9 cellular contexts compared by ENCODE assay signal in genomic region chr21:44912506-44913412, GRCh38. TPM values are rescaled to one million over a fixed set of nuclear protein-coding genes. Genes with fewer than 3 reads are reported as not detected.
DNase-seq lines count a peak whose midpoint lies in the region; ATAC-seq, FAIRE-seq and TF ChIP-seq lines count a peak whose summit lies in the region.
"Not testable (repeated sequence)": the region's sequence is repeated elsewhere in the genome, so short reads cannot be mapped to it uniquely, and the experiment has no call there.
"Had no signal": no experiment of that assay in that cellular context is flagged by ENCODE, and none has a peak within 500 bp of the region (broad histone marks: within the 10 kb centered on the region; RNA-seq: fewer than 3 reads in every experiment).

No MANE protein-coding gene starts in this region.

- peak overlapping the region; percentile 87 to 100 (median 97) for H3K4me2 ChIP-seq in BLaER1 treated with 17β-estradiol and CSF1 and Interleukin-3, amounts not matched to agents 10 nM and 100 nM
- peak overlapping the region; percentile 78 for H3K4me2 ChIP-seq in Loucy (ENCODE audit: low read depth, low read length, poor library complexity, severe bottlenecking)
- not testable (repeated sequence) for H3K4me2 ChIP-seq in GM12878 (ENCODE audit: control insufficient read depth, insufficient read depth)

- peak overlapping the region; percentile 55 to 89 (median 80) for H3K27ac ChIP-seq in BLaER1 treated with 17β-estradiol and CSF1 and Interleukin-3, amounts not matched to agents 10 nM and 100 nM
- peak overlapping the region; percentile 62; the same call in 1 of the 2 replicates for H3K27ac ChIP-seq in GM12878 (ENCODE audit: control insufficient read depth, insufficient read depth)
- H3K27ac ChIP-seq in kidney (ENCODE audit: low read depth in 2 of 2, low read length in 2 of 2): peak overlapping the region; percentile 63 to 76
- peak overlapping the region; percentile 97 for H3K27ac ChIP-seq in thymus (ENCODE audit: low read depth)

- H3K4me3 ChIP-seq in BLaER1 treated with 17β-estradiol and CSF1 and Interleukin-3, amounts not matched to agents 10 nM and 100 nM: peak overlapping the region in 9 of 10 experiments; percentile 23 to 99 (median 32); a peak in 14 of 20 replicates
- H3K4me3 ChIP-seq in Loucy (ENCODE audit: low read length, poor library complexity, severe bottlenecking) (peak overlapping the region; percentile 58), thymus (ENCODE audit: low read length) (peak overlapping the region; percentile 37)
- not testable (repeated sequence) for H3K4me3 ChIP-seq in GM12878; kidney (ENCODE audit: low read length in 2 of 2)

- H3K9me2 ChIP-seq in Loucy (replicated peaks; ENCODE audit: low read depth, low read length): not testable (repeated sequence)

- not testable (repeated sequence) for FAIRE-seq in GM12878 (lab: Jason Lieb, UNC); kidney (lab: Jason Lieb, UNC)

- H3K9ac ChIP-seq in BLaER1 treated with 17β-estradiol and CSF1 and Interleukin-3, amounts not matched to agents 10 nM and 100 nM: peak overlapping the region; percentile 63 to 80 (median 72)
- H3K9ac ChIP-seq in Loucy (ENCODE audit: low read depth, low read length, poor library complexity, severe bottlenecking): peak overlapping the region; percentile 67
- not testable (repeated sequence) for H3K9ac ChIP-seq in GM12878 (ENCODE audit: control insufficient read depth, insufficient read depth, low read length); kidney (ENCODE audit: low read length in 2 of 2)

- H3K36me3 Mint-ChIP-seq in T-helper 1 cell treated with Interleukin-12 subunit alpha and Interleukin-12 subunit beta and Interleukin-4 antibody, amounts not matched to agents 30 μg/mL and 1 μg/mL, for 36 hours (ENCODE audit: low read depth): peaks cover 39% of the 10 kb centered on the region
- peaks cover 52% of the 10 kb centered on the region for H3K36me3 Mint-ChIP-seq in activated T-cell treated with anti-CD3 and anti-CD28 coated beads, Interleukin-2, amount 50 U/mL, for 24 hours (ENCODE audit: low read depth)
- peaks cover 0 to 30% (median 8%) of the 10 kb centered on the region in 3 donors for H3K36me3 Mint-ChIP-seq in naive thymus-derived CD8-positive, alpha-beta T cell

- not testable (repeated sequence) for H3K27me3 Mint-ChIP-seq in T-helper 1 cell treated with Interleukin-12 subunit alpha and Interleukin-12 subunit beta and Interleukin-4 antibody, amounts not matched to agents 30 μg/mL and 1 μg/mL, for 36 hours (ENCODE audit: low read depth); activated T-cell treated with anti-CD3 and anti-CD28 coated beads, Interleukin-2, amount 50 U/mL, for 24 hours; naive thymus-derived CD8-positive, alpha-beta T cell

- in situ Hi-C loops in GM12878 (cut with MboI): not testable (repeated sequence)

- CTCF ChIA-PET in GM12878 (lab: Yijun Ruan, JAX): interaction anchor here (1.2 to 1.3 kb wide), 2 partner anchors 19 to 21 kb away, joined by 3 to 5 read pairs; no protein-coding TSS in a partner anchor

- H3K79me2 ChIP-seq in Loucy (ENCODE audit: insufficient read depth, low read length) (peaks cover 55% of the 10 kb centered on the region), GM12878 (ENCODE audit: control insufficient read depth, insufficient read depth, low read length) (peaks cover 14% of the 10 kb centered on the region)

- peak overlapping the region; percentile 84 for H3K27ac Mint-ChIP-seq in T-helper 1 cell treated with Interleukin-12 subunit alpha and Interleukin-12 subunit beta and Interleukin-4 antibody, amounts not matched to agents 30 μg/mL and 1 μg/mL, for 36 hours
- peak overlapping the region; percentile 95 for H3K27ac Mint-ChIP-seq in activated T-cell treated with anti-CD3 and anti-CD28 coated beads, Interleukin-2, amount 50 U/mL, for 24 hours
- peak overlapping the region; percentile 93 to 98 (median 96) for H3K27ac Mint-ChIP-seq in naive thymus-derived CD8-positive, alpha-beta T cell

- RAD21 ChIA-PET in GM12878 (lab: Charles Lee; ENCODE audit: unreplicated experiment): interaction anchor here (1.7 kb wide), 1 partner anchor 15 kb away, joined by 9 read pairs; no protein-coding TSS in a partner anchor

- TF ChIP-seq EP300 in GM12878 (IDR thresholded peaks at IDR 0.05; ENCODE audit: borderline replicate concordance in 1 of 2, control insufficient read depth in 1 of 2, low read depth in 2 of 2, low read length in 2 of 2): not testable (repeated sequence)

- not testable (repeated sequence) for H3K27me3 ChIP-seq in BLaER1 treated with 17β-estradiol and CSF1 and Interleukin-3, amounts not matched to agents 10 nM and 100 nM; Loucy (ENCODE audit: insufficient read depth, low read length, poor library complexity, severe bottlenecking); GM12878 (replicated peaks in 1 of 2; ENCODE audit: control insufficient read depth in 2 of 2, insufficient read depth in 2 of 2, low read length in 1 of 2); thymus (ENCODE audit: control insufficient read depth, insufficient read depth)

- peak overlapping the region; percentile 99 for H3K4me3 Mint-ChIP-seq in T-helper 1 cell treated with Interleukin-12 subunit alpha and Interleukin-12 subunit beta and Interleukin-4 antibody, amounts not matched to agents 30 μg/mL and 1 μg/mL, for 36 hours
- H3K4me3 Mint-ChIP-seq in activated T-cell treated with anti-CD3 and anti-CD28 coated beads, Interleukin-2, amount 50 U/mL, for 24 hours: peak overlapping the region; percentile 73
- peak overlapping the region; percentile 64 to 95 (median 80) for H3K4me3 Mint-ChIP-seq in naive thymus-derived CD8-positive, alpha-beta T cell

- DNase-seq in activated T-cell treated with anti-CD3 and anti-CD28 coated beads, Interleukin-2, amount 50 U/mL, for 24 hours; GM12878 (ENCODE audit: low read depth, low spot score); naive thymus-derived CD8-positive, alpha-beta T cell: not testable (repeated sequence)
- DNase-seq in kidney: peak; percentile 71

- peaks cover 96 to 100% (median 98%) of the 10 kb centered on the region in 10 experiments for H3K4me1 ChIP-seq in BLaER1 treated with 17β-estradiol and CSF1 and Interleukin-3, amounts not matched to agents 10 nM and 100 nM
- H3K4me1 ChIP-seq in Loucy (ENCODE audit: insufficient read depth, low read length, poor library complexity, severe bottlenecking) (peaks cover 56% of the 10 kb centered on the region), GM12878 (ENCODE audit: control insufficient read depth, insufficient read depth, low read length) (peaks cover 36% of the 10 kb centered on the region), kidney (ENCODE audit: control insufficient read depth in 1 of 2, insufficient read depth in 1 of 2, low read depth in 1 of 2, low read length in 2 of 2) (peaks cover 17 to 23% of the 10 kb centered on the region in 2 donors), thymus (ENCODE audit: control insufficient read depth, insufficient read depth, low read length) (peaks cover 55% of the 10 kb centered on the region)

- H2AFZ ChIP-seq in Loucy (ENCODE audit: low read length); GM12878 (ENCODE audit: control insufficient read depth, low read depth, low read length): not testable (repeated sequence)

- not testable (repeated sequence) for BruUV-seq in GM12878 (replicated peaks; lab: Mats Ljungman, UMichigan)

- POLR2A ChIA-PET in GM12878 (lab: Charles Lee): interaction anchor here (1.5 kb wide), 1 partner anchor 39 kb away, joined by 4 read pairs; the partner anchor contains the start of gene PTTG1IP
- POLR2A ChIA-PET in naive thymus-derived CD8-positive, alpha-beta T cell (lab: Charles Lee): interaction anchor here (1.0 to 16.7 kb wide), 6 partner anchors 8 to 39 kb away, joined by 4 to 703 read pairs (median 16); partner anchors contain the start of genes ITGB2, PTTG1IP and SLX9

- ATAC-seq in GM12878; naive thymus-derived CD8-positive, alpha-beta T cell: not testable (repeated sequence)

- peaks cover 0 to 79% (median 45%) of the 10 kb centered on the region in 11 experiments; a peak in 18 of 22 replicates for H3K36me3 ChIP-seq in BLaER1 treated with 17β-estradiol and CSF1 and Interleukin-3, amounts not matched to agents 10 nM and 100 nM
- H3K36me3 ChIP-seq in Loucy (ENCODE audit: insufficient read depth, low read length); kidney (ENCODE audit: control insufficient read depth in 1 of 2, insufficient read depth in 2 of 2, low read length in 2 of 2): not testable (repeated sequence)
- H3K36me3 ChIP-seq in GM12878 (ENCODE audit: control insufficient read depth in 2 of 2, insufficient read depth in 2 of 2, low read length in 1 of 2): peaks cover 3 to 10% of the 10 kb centered on the region in 2 experiments; a peak in 3 of 4 replicates
- peaks cover 38% of the 10 kb centered on the region for H3K36me3 ChIP-seq in thymus (ENCODE audit: control insufficient read depth, insufficient read depth)

- intact Hi-C loops in GM12878 (cut with micrococcal nuclease; ENCODE audit: unreplicated experiment); kidney (cut with DNase I): not testable (repeated sequence)

- H3K9me3 ChIP-seq in BLaER1 treated with 17β-estradiol and CSF1 and Interleukin-3, amounts not matched to agents 10 nM and 100 nM (replicated peaks in 1 of 11); Loucy (ENCODE audit: insufficient read depth, low read depth, low read length); GM12878 (replicated peaks; ENCODE audit: control insufficient read depth, insufficient read depth, low read length); kidney (ENCODE audit: control insufficient read depth in 1 of 2, low read length in 2 of 2); thymus (ENCODE audit: control insufficient read depth): not testable (repeated sequence)

- SMC1A ChIA-PET in GM12878 (lab: Charles Lee; ENCODE audit: uncharacterized antibody, unreplicated experiment): not testable (repeated sequence)

- WGBS in GM12878 (ENCODE audit: insufficient coverage, insufficient replicate concordance, low lambda C conversion rate, missing lambda C conversion rate): 77% methylated on average over 17 of the region's 25 CpGs
- WGBS in thymus: 68% methylated on average over 19 of the region's 25 CpGs

- H4K20me1 ChIP-seq in BLaER1 treated with 17β-estradiol and CSF1 and Interleukin-3, amounts not matched to agents 10 nM and 100 nM: peaks cover 8 to 94% (median 72%) of the 10 kb centered on the region in 11 experiments; a peak in 20 of 22 replicates
- not testable (repeated sequence) for H4K20me1 ChIP-seq in Loucy (ENCODE audit: insufficient read depth, low read length, poor library complexity, severe bottlenecking); GM12878 (ENCODE audit: control insufficient read depth, insufficient read depth)

- TF ChIP-seq CTCF in Loucy (conservative IDR thresholded peaks at IDR 0.05; ENCODE audit: low read length); GM12878 (IDR thresholded peaks at IDR 0.05 in 2 of 3, conservative IDR thresholded peaks at IDR 0.05 in 1 of 3; ENCODE audit: control insufficient read depth in 2 of 3, extremely low read depth in 1 of 3, insufficient read depth in 1 of 3, low read depth in 3 of 3, low read length in 3 of 3); kidney (IDR thresholded peaks at IDR 0.05; ENCODE audit: borderline replicate concordance, extremely low read depth, insufficient read depth): not testable (repeated sequence)

- peaks cover 69% of the 10 kb centered on the region for H3K4me1 Mint-ChIP-seq in T-helper 1 cell treated with Interleukin-12 subunit alpha and Interleukin-12 subunit beta and Interleukin-4 antibody, amounts not matched to agents 30 μg/mL and 1 μg/mL, for 36 hours (ENCODE audit: low read depth)
- H3K4me1 Mint-ChIP-seq in activated T-cell treated with anti-CD3 and anti-CD28 coated beads, Interleukin-2, amount 50 U/mL, for 24 hours (ENCODE audit: low read depth): peaks cover 89% of the 10 kb centered on the region
- peaks cover 44 to 95% (median 87%) of the 10 kb centered on the region in 4 donors for H3K4me1 Mint-ChIP-seq in naive thymus-derived CD8-positive, alpha-beta T cell

- not testable (repeated sequence) for TF ChIP-seq RAD21 in GM12878 (IDR thresholded peaks at IDR 0.05; ENCODE audit: insufficient read depth, low read depth, low read length)

- TF ChIP-seq POLR2A in GM12878 (IDR thresholded peaks at IDR 0.05; ENCODE audit: low read depth, low read length): not testable (repeated sequence)

- not testable (repeated sequence) for H3K9me3 Mint-ChIP-seq in T-helper 1 cell treated with Interleukin-12 subunit alpha and Interleukin-12 subunit beta and Interleukin-4 antibody, amounts not matched to agents 30 μg/mL and 1 μg/mL, for 36 hours; activated T-cell treated with anti-CD3 and anti-CD28 coated beads, Interleukin-2, amount 50 U/mL, for 24 hours; naive thymus-derived CD8-positive, alpha-beta T cell

- H3F3A ChIP-seq in Loucy (ENCODE audit: low read depth): not testable (repeated sequence)

RNA-seq across cellular contexts. Expression of gene ITGB2, which starts 7.9 kb away (rescaled TPM):
- total RNA-seq in GM12878 (2013; cell fraction: nucleolus; rRNA removed): 316 and 431 TPM in 2 replicates
- 85.3 and 101 TPM in 2 replicates for total RNA-seq in GM12878 (2014; rRNA removed)
- total RNA-seq in GM12878 (2014; rRNA removed; fragmentation: Illumina TruSeq; extraction: Trizol): 25.2 and 31.3 TPM in 2 replicates
- total RNA-seq in GM12878 (2021): 162 and 172 TPM in 2 replicates
- polyA plus RNA-seq in GM12878 (2011; ENCODE audit: low read depth): 46.7 TPM
- 31.3 and 57.2 TPM in 2 replicates for polyA plus RNA-seq in GM12878 (2011; rRNA removed)
- polyA plus RNA-seq in GM12878 (2011; cell fraction: cytosol; rRNA removed): 131 and 135 TPM in 2 replicates
- 271 and 308 TPM in 2 replicates for polyA plus RNA-seq in GM12878 (2011; cell fraction: nucleus; rRNA removed)
- polyA plus RNA-seq in GM12878 (2012): 78.4 and 88.1 TPM in 2 replicates
- polyA plus RNA-seq in GM12878 (2014; fragmentation: Illumina TruSeq; extraction: Trizol): 17.2 and 38.7 TPM in 2 replicates
- polyA plus RNA-seq in GM12878 (2014; fragmentation: Nextera tagmentation; extraction: Ambion mirVana): 10 to 100 TPM in 1 of 2 experiments, 1 to 10 TPM in 1; 8.0 to 19.8 TPM
- polyA plus RNA-seq in GM12878 (2014; rRNA removed): 60.6 and 67.5 TPM in 2 replicates
- 100 to 1,000 TPM; 120 to 128 TPM for polyA plus RNA-seq in GM12878 (2016; fragmentation: Nextera tagmentation; extraction: Ambion mirVana)
- polyA minus RNA-seq in GM12878 (2011; rRNA and poly(A)+ RNA removed): 34.5 and 84.6 TPM in 2 replicates
- 49.2 and 68.0 TPM in 2 replicates for polyA minus RNA-seq in GM12878 (2011; cell fraction: cytosol; rRNA and poly(A)+ RNA removed)
- polyA minus RNA-seq in GM12878 (2011; cell fraction: nucleus; rRNA and poly(A)+ RNA removed): 58.9 and 82.0 TPM in 2 replicates
- 111 TPM for total RNA-seq in kidney
- polyA plus RNA-seq in kidney (ENCODE audit: insufficient read depth, low read depth, low replicate concordance): 9.5 TPM
- total RNA-seq in naive thymus-derived CD8-positive, alpha-beta T cell: 100 to 1,000 TPM; 177 to 180 TPM
- polyA plus RNA-seq in naive thymus-derived CD8-positive, alpha-beta T cell: 100 to 1,000 TPM; 423 to 549 (median 524) TPM
- 104 TPM for polyA plus RNA-seq in thymus
- total RNA-seq: RPMI7951 had no signal

RNA-seq across cellular contexts. Expression of gene SLX9, which starts 27.1 kb away (rescaled TPM):
- total RNA-seq in GM12878 (2013; cell fraction: nucleolus; rRNA removed): 6.2 and 8.6 TPM in 2 replicates
- total RNA-seq in GM12878 (2014; rRNA removed): 39.4 and 40.2 TPM in 2 replicates
- total RNA-seq in GM12878 (2014; rRNA removed; fragmentation: Illumina TruSeq; extraction: Trizol): 17.0 and 18.0 TPM in 2 replicates
- 81.3 and 83.2 TPM in 2 replicates for total RNA-seq in GM12878 (2021)
- polyA plus RNA-seq in GM12878 (2011; ENCODE audit: low read depth): 6.3 TPM
- polyA plus RNA-seq in GM12878 (2011; rRNA removed): 14.8 and 27.7 TPM in 2 replicates
- polyA plus RNA-seq in GM12878 (2011; cell fraction: cytosol; rRNA removed): 32.2 and 59.0 TPM in 2 replicates
- 33.4 and 49.2 TPM in 2 replicates for polyA plus RNA-seq in GM12878 (2011; cell fraction: nucleus; rRNA removed)
- 22.6 and 22.7 TPM in 2 replicates for polyA plus RNA-seq in GM12878 (2012)
- 1.7 and 5.9 TPM in 2 replicates for polyA plus RNA-seq in GM12878 (2014; fragmentation: Illumina TruSeq; extraction: Trizol)
- 1 to 10 TPM in 1 of 2 experiments, under 1 TPM in 1; 0.69 to 5.5 TPM for polyA plus RNA-seq in GM12878 (2014; fragmentation: Nextera tagmentation; extraction: Ambion mirVana)
- polyA plus RNA-seq in GM12878 (2014; rRNA removed): 53.6 and 62.2 TPM in 2 replicates
- polyA plus RNA-seq in GM12878 (2016; fragmentation: Nextera tagmentation; extraction: Ambion mirVana): 10 to 100 TPM; 69.2 to 75.5 TPM
- polyA minus RNA-seq in GM12878 (2011; rRNA and poly(A)+ RNA removed): 10.2 and 16.9 TPM in 2 replicates
- polyA minus RNA-seq in GM12878 (2011; cell fraction: cytosol; rRNA and poly(A)+ RNA removed): 12.4 and 18.7 TPM in 2 replicates
- polyA minus RNA-seq in GM12878 (2011; cell fraction: nucleus; rRNA and poly(A)+ RNA removed): 2.8 and 6.0 TPM in 2 replicates
- 27.1 TPM for total RNA-seq in kidney
- polyA plus RNA-seq in kidney (ENCODE audit: insufficient read depth, low read depth, low replicate concordance): 35.1 TPM
- 10 to 100 TPM; 23.5 to 27.9 TPM for total RNA-seq in naive thymus-derived CD8-positive, alpha-beta T cell
- 10 to 100 TPM; 11.7 to 13.5 (median 12.1) TPM for polyA plus RNA-seq in naive thymus-derived CD8-positive, alpha-beta T cell
- polyA plus RNA-seq in thymus: 28.4 TPM

RNA-seq across cellular contexts. Expression of gene PTTG1IP, which starts 39.3 kb away (rescaled TPM):
- 40.3 and 40.4 TPM in 2 replicates for total RNA-seq in GM12878 (2013; cell fraction: nucleolus; rRNA removed)
- total RNA-seq in GM12878 (2014; rRNA removed): 46.9 and 48.0 TPM in 2 replicates
- total RNA-seq in GM12878 (2014; rRNA removed; fragmentation: Illumina TruSeq; extraction: Trizol): 30.2 and 33.4 TPM in 2 replicates
- 45.5 and 46.7 TPM in 2 replicates for total RNA-seq in GM12878 (2021)
- polyA plus RNA-seq in GM12878 (2011; ENCODE audit: low read depth): 19.6 TPM
- 44.2 and 49.2 TPM in 2 replicates for polyA plus RNA-seq in GM12878 (2011; rRNA removed)
- polyA plus RNA-seq in GM12878 (2011; cell fraction: cytosol; rRNA removed): 39.6 and 41.6 TPM in 2 replicates
- polyA plus RNA-seq in GM12878 (2011; cell fraction: nucleus; rRNA removed): 46.1 and 56.8 TPM in 2 replicates
- 28.3 and 33.6 TPM in 2 replicates for polyA plus RNA-seq in GM12878 (2012)
- polyA plus RNA-seq in GM12878 (2014; fragmentation: Illumina TruSeq; extraction: Trizol): 33.2 and 33.8 TPM in 2 replicates
- 10 to 100 TPM in 1 of 2 experiments, 1 to 10 TPM in 1; 2.4 to 10.4 TPM for polyA plus RNA-seq in GM12878 (2014; fragmentation: Nextera tagmentation; extraction: Ambion mirVana)
- polyA plus RNA-seq in GM12878 (2014; rRNA removed): 39.3 and 43.4 TPM in 2 replicates
- polyA plus RNA-seq in GM12878 (2016; fragmentation: Nextera tagmentation; extraction: Ambion mirVana): 10 to 100 TPM; 49.5 to 56.4 TPM
- polyA minus RNA-seq in GM12878 (2011; rRNA and poly(A)+ RNA removed): 19.2 and 29.2 TPM in 2 replicates
- polyA minus RNA-seq in GM12878 (2011; cell fraction: cytosol; rRNA and poly(A)+ RNA removed): 16.7 and 22.1 TPM in 2 replicates
- polyA minus RNA-seq in GM12878 (2011; cell fraction: nucleus; rRNA and poly(A)+ RNA removed): 11.8 and 15.6 TPM in 2 replicates
- 378 TPM for total RNA-seq in kidney
- 187 TPM for polyA plus RNA-seq in kidney (ENCODE audit: insufficient read depth, low read depth, low replicate concordance)
- total RNA-seq in naive thymus-derived CD8-positive, alpha-beta T cell: 10 to 100 TPM; 62.0 to 68.7 TPM
- 10 to 100 TPM; 42.4 to 54.1 (median 44.3) TPM for polyA plus RNA-seq in naive thymus-derived CD8-positive, alpha-beta T cell
- 138 TPM for polyA plus RNA-seq in thymus
